ENCODE assay signal across 8 cellular contexts in the genomic region with DNA sequence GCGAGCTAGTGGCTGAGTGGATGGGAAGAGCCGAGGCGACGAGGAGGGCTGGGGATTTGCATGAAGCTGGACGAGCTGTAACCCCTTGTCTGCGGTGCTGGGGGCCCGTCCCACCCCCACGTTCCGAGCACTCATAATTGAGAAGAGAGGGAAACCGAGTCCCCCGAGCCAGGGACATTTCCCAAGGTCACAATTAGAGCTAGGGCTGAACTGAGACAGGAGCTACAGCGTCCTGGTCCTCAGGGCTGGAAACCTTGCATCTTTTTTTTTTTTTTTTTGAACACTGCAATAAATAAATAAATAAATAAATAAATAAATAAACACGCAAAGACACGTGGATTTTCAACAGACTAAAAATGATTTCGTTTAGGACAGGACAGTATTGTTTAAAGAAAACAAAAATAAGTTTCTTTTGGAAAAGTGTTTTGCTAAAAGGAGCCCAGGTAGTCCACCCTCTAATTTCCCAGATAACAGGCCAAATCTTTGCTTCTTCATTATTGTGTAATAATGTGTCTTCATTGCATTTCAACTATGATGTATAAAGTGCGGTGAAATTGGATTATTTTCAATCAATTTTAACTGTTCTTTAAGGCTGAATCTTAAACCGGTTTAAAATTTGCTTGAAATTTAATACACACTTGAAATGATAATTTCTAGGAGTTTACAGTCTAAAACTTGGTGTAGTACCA. TPM values are rescaled to one million over a fixed set of nuclear protein-coding genes. Genes with fewer than 3 reads are reported as not detected.
DNase-seq lines count a peak whose midpoint lies in the region; ATAC-seq and TF ChIP-seq lines count a peak whose summit lies in the region.

No MANE protein-coding gene starts in this region.

- CTCF ChIA-PET in mammary epithelial cell (lab: Charles Lee; ENCODE audit: low non-redundant PET): interaction anchor here (0.6 kb wide), 2 partner anchors 68 to 207 kb away, joined by 4 to 7 read pairs; no protein-coding TSS in a partner anchor

- dilution Hi-C loops in mammary epithelial cell (cut with HindIII; ENCODE audit: low sequenced_read_pairs): no loop called here

- peaks cover 4% of the 10 kb centered on the region for H3K36me3 Mint-ChIP-seq in CD4-positive, CD25-positive, alpha-beta regulatory T cell
- H3K36me3 Mint-ChIP-seq in IgD-negative memory B cell: no peaks in the 10 kb centered on the region

- TF ChIP-seq POLR2A in transverse colon (IDR thresholded peaks at IDR 0.05): no peak

- WGBS in mammary epithelial cell (ENCODE audit: low coverage, missing lambda C conversion rate): 39% methylated on average over 5 of the region's 17 CpGs
- WGBS in mesenchymal stem cell: 10% methylated on average over 12 of the region's 17 CpGs
- 11 to 20% methylated on average over 8 to 17 of the region's 17 CpGs for WGBS in transverse colon (ENCODE audit: low coverage in 1 of 2), 2 donors

- H3K36me3 ChIP-seq in CD4-positive, CD25-positive, alpha-beta regulatory T cell (ENCODE audit: control insufficient read depth, insufficient read depth, low read length): no peaks in the 10 kb centered on the region
- H3K36me3 ChIP-seq in mammary epithelial cell (ENCODE audit: insufficient read depth, low read length) (no peaks in the 10 kb centered on the region), mesenchymal stem cell (ENCODE audit: control insufficient read depth in 1 of 2, insufficient read depth in 2 of 2, low read depth in 1 of 2, low read length in 2 of 2) (no peaks in the 10 kb centered on the region), transverse colon (no peaks in the 10 kb centered on the region)

- H3K4me3 ChIP-seq in CD4-positive, CD25-positive, alpha-beta regulatory T cell (ENCODE audit: low read depth, low read length): peak overlapping the region; percentile 89
- H3K4me3 ChIP-seq in mammary epithelial cell (replicated peaks in 1 of 3; ENCODE audit: insufficient read depth in 1 of 3, low read depth in 2 of 3, low read length in 3 of 3) (peak overlapping the region; percentile 76 to 90 (median 88)), mesenchymal stem cell (ENCODE audit: insufficient read depth in 1 of 2, low read depth in 1 of 2, low read length in 2 of 2) (peak overlapping the region; percentile 64 to 94), transverse colon (peak overlapping the region; percentile 34 to 77 (median 65))

- peaks cover 9% of the 10 kb centered on the region for H3K27me3 Mint-ChIP-seq in CD4-positive, CD25-positive, alpha-beta regulatory T cell
- H3K27me3 Mint-ChIP-seq in IgD-negative memory B cell: no peaks in the 10 kb centered on the region

- H3K18ac ChIP-seq in mesenchymal stem cell (ENCODE audit: low read depth in 1 of 2, low read length in 2 of 2): peak overlapping the region in 1 of 2 experiments; percentile 55

- H3K9ac ChIP-seq in mammary epithelial cell (ENCODE audit: insufficient read depth, low read length): peak overlapping the region; percentile 40
- H3K9ac ChIP-seq in mesenchymal stem cell (ENCODE audit: low read length): peak overlapping the region; percentile 87

- intact Hi-C loops in mammary epithelial cell (cut with micrococcal nuclease): loop anchor here (2.0 kb wide), 1 partner anchor 89 kb away; no protein-coding TSS in a partner anchor
- intact Hi-C loops in transverse colon (cut with DNase I; ENCODE audit: low total_unique reads): no loop called here

- H3K14ac ChIP-seq in mesenchymal stem cell (ENCODE audit: low read length in 2 of 2): peak overlapping the region in 1 of 2 experiments; percentile 61

- H3K4me2 ChIP-seq in mammary epithelial cell (ENCODE audit: insufficient read depth, low read depth, low read length) (peak overlapping the region; percentile 100), mesenchymal stem cell (ENCODE audit: low read length, poor library complexity, severe bottlenecking) (peak overlapping the region; percentile 72)

- H3K27me3 ChIP-seq in CD4-positive, CD25-positive, alpha-beta regulatory T cell (ENCODE audit: control insufficient read depth, insufficient read depth, low read length): no peaks in the 10 kb centered on the region
- no peaks in the 10 kb centered on the region for H3K27me3 ChIP-seq in mammary epithelial cell (ENCODE audit: insufficient read depth, low read length)
- no peaks in the 10 kb centered on the region for H3K27me3 ChIP-seq in mesenchymal stem cell (ENCODE audit: control insufficient read depth in 1 of 2, insufficient read depth in 1 of 2, low read length in 2 of 2)
- H3K27me3 ChIP-seq in transverse colon: no peaks in the 10 kb centered on the region

- H3K4me3 Mint-ChIP-seq in CD4-positive, CD25-positive, alpha-beta regulatory T cell: peak overlapping the region; percentile 97 to 100 (median 98)
- H3K4me3 Mint-ChIP-seq in IgD-negative memory B cell: peak overlapping the region; percentile 98 to 100 (median 99)

- H2BK15ac ChIP-seq in mesenchymal stem cell (ENCODE audit: low read depth, poor library complexity, severe bottlenecking): no peak overlapping the region

- TF ChIP-seq EP300 in transverse colon (IDR thresholded peaks at IDR 0.05; ENCODE audit: low read depth): no peak

- H3K4ac ChIP-seq in mesenchymal stem cell (ENCODE audit: low read depth in 1 of 2, low read length in 2 of 2): peak overlapping the region in 1 of 2 experiments; percentile 11

- no peak overlapping the region for H2BK12ac ChIP-seq in mesenchymal stem cell (ENCODE audit: low read length in 2 of 2)

- H2BK120ac ChIP-seq in mesenchymal stem cell (ENCODE audit: low read depth, low read length): no peak overlapping the region

- BruUV-seq in mammary epithelial cell (replicated peaks; lab: Mats Ljungman, UMichigan): no TSS peak

- peak overlapping the region; percentile 35 for H4K8ac ChIP-seq in mesenchymal stem cell (ENCODE audit: low read length)

- no peak overlapping the region for H4K91ac ChIP-seq in mesenchymal stem cell (ENCODE audit: low read length)

- in situ Hi-C loops in mammary epithelial cell (cut with MboI; ENCODE audit: low sequenced_read_pairs in 2 of 2) (no loop called here), transverse colon (cut with MboI; ENCODE audit: low pct_ligation_motif_present in 1 of 4, low pct_unique_long_range_greater_than_20kb in 1 of 4, low sequenced_read_pairs in 3 of 4) (no loop called here)

- no peaks in the 10 kb centered on the region for H3K9me3 Mint-ChIP-seq in CD4-positive, CD25-positive, alpha-beta regulatory T cell
- no peaks in the 10 kb centered on the region for H3K9me3 Mint-ChIP-seq in IgD-negative memory B cell

- no peak overlapping the region for H2AK5ac ChIP-seq in mesenchymal stem cell (ENCODE audit: low read length, severe bottlenecking)

- peak overlapping the region; percentile 100 for H2AFZ ChIP-seq in mammary epithelial cell (ENCODE audit: low read depth, low read length)
- H2AFZ ChIP-seq in mesenchymal stem cell (ENCODE audit: low read depth, low read length): peak overlapping the region; percentile 83

- no peaks in the 10 kb centered on the region for H3K9me3 ChIP-seq in CD4-positive, CD25-positive, alpha-beta regulatory T cell (ENCODE audit: control insufficient read depth in 2 of 2, low read length in 2 of 2)
- no peaks in the 10 kb centered on the region for H3K9me3 ChIP-seq in mammary epithelial cell (replicated peaks; ENCODE audit: insufficient read depth, low read length)
- H3K9me3 ChIP-seq in mesenchymal stem cell (ENCODE audit: control insufficient read depth, low read length): no peaks in the 10 kb centered on the region
- no peaks in the 10 kb centered on the region for H3K9me3 ChIP-seq in transverse colon

- ATAC-seq in CD4-positive, CD25-positive, alpha-beta regulatory T cell (ENCODE audit: low read depth in 2 of 2): no peak
- ATAC-seq in HG02938 (IDR thresholded peaks at IDR 0.05; ENCODE audit: unreplicated experiment) (no peak), HG02610 (IDR thresholded peaks at IDR 0.05; ENCODE audit: unreplicated experiment) (no peak)

- peaks cover 4 to 21% (median 10%) of the 10 kb centered on the region in 4 donors for H3K4me1 Mint-ChIP-seq in CD4-positive, CD25-positive, alpha-beta regulatory T cell
- H3K4me1 Mint-ChIP-seq in IgD-negative memory B cell: peaks cover 4 to 13% (median 13%) of the 10 kb centered on the region in 3 donors

- peak overlapping the region; percentile 98 to 99 (median 99) for H3K27ac Mint-ChIP-seq in CD4-positive, CD25-positive, alpha-beta regulatory T cell
- peak overlapping the region in 2 of 3 donors; percentile 88 to 96 for H3K27ac Mint-ChIP-seq in IgD-negative memory B cell

- no peaks in the 10 kb centered on the region for H3K79me2 ChIP-seq in mammary epithelial cell (ENCODE audit: insufficient read depth, low read length)

- no peak overlapping the region for H3K23ac ChIP-seq in mesenchymal stem cell (ENCODE audit: low read length in 2 of 2)

- TF ChIP-seq CTCF in mammary epithelial cell (conservative IDR thresholded peaks at IDR 0.05 in 1 of 2, IDR thresholded peaks at IDR 0.05 in 1 of 2; ENCODE audit: extremely low read depth in 1 of 2, insufficient read depth in 1 of 2, low read depth in 1 of 2, low read length in 2 of 2) (no peak), transverse colon (IDR thresholded peaks at IDR 0.05) (no peak)

- H4K20me1 ChIP-seq in mammary epithelial cell (ENCODE audit: insufficient read depth, low read length): no peaks in the 10 kb centered on the region

- peak overlapping the region; percentile 89 for H3K27ac ChIP-seq in CD4-positive, CD25-positive, alpha-beta regulatory T cell (ENCODE audit: insufficient read depth, low read length, poor library complexity, severe bottlenecking)
- H3K27ac ChIP-seq in mammary epithelial cell (ENCODE audit: insufficient read depth, low read depth, low read length) (no peak overlapping the region), mesenchymal stem cell (ENCODE audit: low read length, poor library complexity, severe bottlenecking) (no peak overlapping the region), transverse colon (peak overlapping the region; percentile 84 to 85 (median 84))

- H3K4me1 ChIP-seq in CD4-positive, CD25-positive, alpha-beta regulatory T cell (ENCODE audit: control insufficient read depth, insufficient read depth, low read length, poor library complexity, severe bottlenecking): peaks cover 15% of the 10 kb centered on the region
- peaks cover 8% of the 10 kb centered on the region for H3K4me1 ChIP-seq in mammary epithelial cell (ENCODE audit: insufficient read depth, low read length)
- no peaks in the 10 kb centered on the region for H3K4me1 ChIP-seq in mesenchymal stem cell (ENCODE audit: control insufficient read depth, insufficient read depth, low read depth, low read length)
- H3K4me1 ChIP-seq in transverse colon: peaks cover 0 to 9% (median 2%) of the 10 kb centered on the region in 4 donors

- H3K79me1 ChIP-seq in mesenchymal stem cell (replicated peaks; ENCODE audit: low read length, poor library complexity, severe bottlenecking): peaks cover 7% of the 10 kb centered on the region

- DNase-seq in CD4-positive, CD25-positive, alpha-beta regulatory T cell: no peak
- DNase-seq in mammary epithelial cell (no peak), mesenchymal stem cell (no peak), transverse colon (no peak), 8988T (no peak)

- no peak overlapping the region for H2BK5ac ChIP-seq in mesenchymal stem cell (ENCODE audit: low read depth, low read length, poor library complexity, severe bottlenecking)

RNA-seq across cellular contexts. Expression of gene GDPD1, which starts 1.0 kb away (rescaled TPM):
- total RNA-seq in CD4-positive, CD25-positive, alpha-beta regulatory T cell: 2.9 TPM
- polyA plus RNA-seq in CD4-positive, CD25-positive, alpha-beta regulatory T cell: 1 to 10 TPM; 1.7 to 3.3 (median 2.8) TPM
- polyA plus RNA-seq in IgD-negative memory B cell: 2.6 TPM
- total RNA-seq in mammary epithelial cell: 1 to 10 TPM; 1.9 to 2.8 TPM
- 0.87 TPM for polyA plus RNA-seq in mammary epithelial cell
- not detected for polyA minus RNA-seq in mammary epithelial cell
- polyA plus RNA-seq in mesenchymal stem cell (2013, experiment 1 of 2): 2.2 TPM
- 2.3 TPM for polyA plus RNA-seq in mesenchymal stem cell (2013, experiment 2 of 2)
- 10 to 100 TPM in 2 of 4 donors, 1 to 10 TPM in 2; 1.8 to 22.1 (median 9.3) TPM for total RNA-seq in transverse colon

RNA-seq across cellular contexts. Expression of gene SMG8, which starts 11.5 kb away (rescaled TPM):
- total RNA-seq in CD4-positive, CD25-positive, alpha-beta regulatory T cell: 10.3 TPM
- 10 to 100 TPM; 10.3 to 16.6 (median 14.0) TPM for polyA plus RNA-seq in CD4-positive, CD25-positive, alpha-beta regulatory T cell
- polyA plus RNA-seq in IgD-negative memory B cell: 12.4 TPM
- 10 to 100 TPM; 15.8 to 24.0 TPM for total RNA-seq in mammary epithelial cell
- polyA plus RNA-seq in mammary epithelial cell: 13.1 TPM
- 15.9 TPM for polyA minus RNA-seq in mammary epithelial cell
- 11.0 TPM for polyA plus RNA-seq in mesenchymal stem cell (2013, experiment 1 of 2)
- 11.1 TPM for polyA plus RNA-seq in mesenchymal stem cell (2013, experiment 2 of 2)
- total RNA-seq in transverse colon: 10 to 100 TPM in 1 of 4 donors, 1 to 10 TPM in 3; 1.5 to 10.5 (median 6.3) TPM

Comparison
In these comparisons a context has a peak if more than half of its experiments do, and no peak if none do; other contexts are left out.
1. H3K27ac ChIP-seq: peak in CD4-positive, CD25-positive, alpha-beta regulatory T cell (single experiment) and transverse colon (4 of 4); none in mammary epithelial cell (single experiment) and mesenchymal stem cell (single experiment).
2. Peak in every context shown above with its lines, with median percentiles within 50 percentile points of each other: H3K4me3 ChIP-seq.